1 cellular context compared by ENCODE assay signal in the genomic region with DNA sequence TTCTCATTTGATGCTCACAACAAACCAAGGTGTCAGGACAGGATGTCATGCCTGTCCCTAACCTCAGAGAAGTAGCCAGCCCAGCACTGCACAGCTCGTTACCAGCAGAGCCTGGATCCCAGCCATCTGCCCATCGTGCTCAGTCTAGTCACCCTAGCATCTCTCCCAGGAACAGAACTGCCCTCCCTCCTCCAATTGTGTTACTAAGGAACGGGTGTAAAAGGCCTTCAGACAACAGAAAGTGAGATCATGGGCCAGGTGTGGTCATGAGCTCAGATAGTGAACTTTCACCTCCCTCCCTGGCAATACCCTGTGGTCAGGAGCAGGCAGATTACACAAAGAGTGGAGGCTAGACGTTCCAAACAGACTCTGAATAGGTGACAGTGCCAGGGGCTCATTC.
TF ChIP-seq lines count a peak whose summit lies in the region.

No MANE protein-coding gene starts in this region.

TF ChIP-seq in HepG2, 621 proteins besides CTCF, POLR2A, EP300 and RAD21 (continued from another document and continues in another):
- TF ChIP-seq, protein P1, sequence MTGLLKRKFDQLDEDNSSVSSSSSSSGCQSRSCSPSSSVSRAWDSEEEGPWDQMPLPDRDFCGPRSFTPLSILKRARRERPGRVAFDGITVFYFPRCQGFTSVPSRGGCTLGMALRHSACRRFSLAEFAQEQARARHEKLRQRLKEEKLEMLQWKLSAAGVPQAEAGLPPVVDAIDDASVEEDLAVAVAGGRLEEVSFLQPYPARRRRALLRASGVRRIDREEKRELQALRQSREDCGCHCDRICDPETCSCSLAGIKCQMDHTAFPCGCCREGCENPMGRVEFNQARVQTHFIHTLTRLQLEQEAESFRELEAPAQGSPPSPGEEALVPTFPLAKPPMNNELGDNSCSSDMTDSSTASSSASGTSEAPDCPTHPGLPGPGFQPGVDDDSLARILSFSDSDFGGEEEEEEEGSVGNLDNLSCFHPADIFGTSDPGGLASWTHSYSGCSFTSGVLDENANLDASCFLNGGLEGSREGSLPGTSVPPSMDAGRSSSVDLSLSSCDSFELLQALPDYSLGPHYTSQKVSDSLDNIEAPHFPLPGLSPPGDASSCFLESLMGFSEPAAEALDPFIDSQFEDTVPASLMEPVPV (CRISPR knock-in tag; IDR thresholded peaks at IDR 0.05): no peak
- TF ChIP-seq, protein P2, sequence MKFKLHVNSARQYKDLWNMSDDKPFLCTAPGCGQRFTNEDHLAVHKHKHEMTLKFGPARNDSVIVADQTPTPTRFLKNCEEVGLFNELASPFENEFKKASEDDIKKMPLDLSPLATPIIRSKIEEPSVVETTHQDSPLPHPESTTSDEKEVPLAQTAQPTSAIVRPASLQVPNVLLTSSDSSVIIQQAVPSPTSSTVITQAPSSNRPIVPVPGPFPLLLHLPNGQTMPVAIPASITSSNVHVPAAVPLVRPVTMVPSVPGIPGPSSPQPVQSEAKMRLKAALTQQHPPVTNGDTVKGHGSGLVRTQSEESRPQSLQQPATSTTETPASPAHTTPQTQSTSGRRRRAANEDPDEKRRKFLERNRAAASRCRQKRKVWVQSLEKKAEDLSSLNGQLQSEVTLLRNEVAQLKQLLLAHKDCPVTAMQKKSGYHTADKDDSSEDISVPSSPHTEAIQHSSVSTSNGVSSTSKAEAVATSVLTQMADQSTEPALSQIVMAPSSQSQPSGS (CRISPR knock-in tag; IDR thresholded peaks at IDR 0.05): no peak
- TF ChIP-seq TCF12 (IDR thresholded peaks at IDR 0.05): no peak
- no peak for TF ChIP-seq TCF12 (CRISPR knock-in tag; IDR thresholded peaks at IDR 0.05)
- TF ChIP-seq, protein P3, sequence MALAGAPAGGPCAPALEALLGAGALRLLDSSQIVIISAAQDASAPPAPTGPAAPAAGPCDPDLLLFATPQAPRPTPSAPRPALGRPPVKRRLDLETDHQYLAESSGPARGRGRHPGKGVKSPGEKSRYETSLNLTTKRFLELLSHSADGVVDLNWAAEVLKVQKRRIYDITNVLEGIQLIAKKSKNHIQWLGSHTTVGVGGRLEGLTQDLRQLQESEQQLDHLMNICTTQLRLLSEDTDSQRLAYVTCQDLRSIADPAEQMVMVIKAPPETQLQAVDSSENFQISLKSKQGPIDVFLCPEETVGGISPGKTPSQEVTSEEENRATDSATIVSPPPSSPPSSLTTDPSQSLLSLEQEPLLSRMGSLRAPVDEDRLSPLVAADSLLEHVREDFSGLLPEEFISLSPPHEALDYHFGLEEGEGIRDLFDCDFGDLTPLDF (CRISPR knock-in tag; IDR thresholded peaks at IDR 0.05): no peak
- 0 out of 2 replicates have a peak, but pooled peaks have one; percentile 27 for TF ChIP-seq IRF2 (CRISPR knock-in tag; IDR thresholded peaks at IDR 0.05)
- no peak for TF ChIP-seq MEIS1 (CRISPR knock-in tag; IDR thresholded peaks at IDR 0.05; ENCODE audit: borderline replicate concordance)
- TF ChIP-seq NR2F1 (CRISPR knock-in tag; IDR thresholded peaks at IDR 0.05): no peak
- 0 out of 2 replicates have a peak, but pooled peaks have one; percentile 7 for TF ChIP-seq ELF3 (CRISPR knock-in tag; IDR thresholded peaks at IDR 0.05)
- TF ChIP-seq, protein P4, sequence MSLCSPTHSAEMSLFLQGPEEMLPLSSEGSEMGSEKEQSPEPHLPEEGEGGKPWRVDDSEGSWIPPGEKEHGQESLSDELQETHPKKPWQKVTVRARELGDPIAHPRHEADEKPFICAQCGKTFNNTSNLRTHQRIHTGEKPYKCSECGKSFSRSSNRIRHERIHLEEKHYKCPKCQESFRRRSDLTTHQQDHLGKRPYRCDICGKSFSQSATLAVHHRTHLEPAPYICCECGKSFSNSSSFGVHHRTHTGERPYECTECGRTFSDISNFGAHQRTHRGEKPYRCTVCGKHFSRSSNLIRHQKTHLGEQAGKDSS (CRISPR knock-in tag; IDR thresholded peaks at IDR 0.05; ENCODE audit: borderline replicate concordance, low read depth): no peak
- TF ChIP-seq JUND (CRISPR knock-in tag; IDR thresholded peaks at IDR 0.05): no peak
- TF ChIP-seq, protein P5, sequence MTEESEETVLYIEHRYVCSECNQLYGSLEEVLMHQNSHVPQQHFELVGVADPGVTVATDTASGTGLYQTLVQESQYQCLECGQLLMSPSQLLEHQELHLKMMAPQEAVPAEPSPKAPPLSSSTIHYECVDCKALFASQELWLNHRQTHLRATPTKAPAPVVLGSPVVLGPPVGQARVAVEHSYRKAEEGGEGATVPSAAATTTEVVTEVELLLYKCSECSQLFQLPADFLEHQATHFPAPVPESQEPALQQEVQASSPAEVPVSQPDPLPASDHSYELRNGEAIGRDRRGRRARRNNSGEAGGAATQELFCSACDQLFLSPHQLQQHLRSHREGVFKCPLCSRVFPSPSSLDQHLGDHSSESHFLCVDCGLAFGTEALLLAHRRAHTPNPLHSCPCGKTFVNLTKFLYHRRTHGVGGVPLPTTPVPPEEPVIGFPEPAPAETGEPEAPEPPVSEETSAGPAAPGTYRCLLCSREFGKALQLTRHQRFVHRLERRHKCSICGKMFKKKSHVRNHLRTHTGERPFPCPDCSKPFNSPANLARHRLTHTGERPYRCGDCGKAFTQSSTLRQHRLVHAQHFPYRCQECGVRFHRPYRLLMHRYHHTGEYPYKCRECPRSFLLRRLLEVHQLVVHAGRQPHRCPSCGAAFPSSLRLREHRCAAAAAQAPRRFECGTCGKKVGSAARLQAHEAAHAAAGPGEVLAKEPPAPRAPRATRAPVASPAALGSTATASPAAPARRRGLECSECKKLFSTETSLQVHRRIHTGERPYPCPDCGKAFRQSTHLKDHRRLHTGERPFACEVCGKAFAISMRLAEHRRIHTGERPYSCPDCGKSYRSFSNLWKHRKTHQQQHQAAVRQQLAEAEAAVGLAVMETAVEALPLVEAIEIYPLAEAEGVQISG (CRISPR knock-in tag; IDR thresholded peaks at IDR 0.05): no peak
- TF ChIP-seq, protein P6, sequence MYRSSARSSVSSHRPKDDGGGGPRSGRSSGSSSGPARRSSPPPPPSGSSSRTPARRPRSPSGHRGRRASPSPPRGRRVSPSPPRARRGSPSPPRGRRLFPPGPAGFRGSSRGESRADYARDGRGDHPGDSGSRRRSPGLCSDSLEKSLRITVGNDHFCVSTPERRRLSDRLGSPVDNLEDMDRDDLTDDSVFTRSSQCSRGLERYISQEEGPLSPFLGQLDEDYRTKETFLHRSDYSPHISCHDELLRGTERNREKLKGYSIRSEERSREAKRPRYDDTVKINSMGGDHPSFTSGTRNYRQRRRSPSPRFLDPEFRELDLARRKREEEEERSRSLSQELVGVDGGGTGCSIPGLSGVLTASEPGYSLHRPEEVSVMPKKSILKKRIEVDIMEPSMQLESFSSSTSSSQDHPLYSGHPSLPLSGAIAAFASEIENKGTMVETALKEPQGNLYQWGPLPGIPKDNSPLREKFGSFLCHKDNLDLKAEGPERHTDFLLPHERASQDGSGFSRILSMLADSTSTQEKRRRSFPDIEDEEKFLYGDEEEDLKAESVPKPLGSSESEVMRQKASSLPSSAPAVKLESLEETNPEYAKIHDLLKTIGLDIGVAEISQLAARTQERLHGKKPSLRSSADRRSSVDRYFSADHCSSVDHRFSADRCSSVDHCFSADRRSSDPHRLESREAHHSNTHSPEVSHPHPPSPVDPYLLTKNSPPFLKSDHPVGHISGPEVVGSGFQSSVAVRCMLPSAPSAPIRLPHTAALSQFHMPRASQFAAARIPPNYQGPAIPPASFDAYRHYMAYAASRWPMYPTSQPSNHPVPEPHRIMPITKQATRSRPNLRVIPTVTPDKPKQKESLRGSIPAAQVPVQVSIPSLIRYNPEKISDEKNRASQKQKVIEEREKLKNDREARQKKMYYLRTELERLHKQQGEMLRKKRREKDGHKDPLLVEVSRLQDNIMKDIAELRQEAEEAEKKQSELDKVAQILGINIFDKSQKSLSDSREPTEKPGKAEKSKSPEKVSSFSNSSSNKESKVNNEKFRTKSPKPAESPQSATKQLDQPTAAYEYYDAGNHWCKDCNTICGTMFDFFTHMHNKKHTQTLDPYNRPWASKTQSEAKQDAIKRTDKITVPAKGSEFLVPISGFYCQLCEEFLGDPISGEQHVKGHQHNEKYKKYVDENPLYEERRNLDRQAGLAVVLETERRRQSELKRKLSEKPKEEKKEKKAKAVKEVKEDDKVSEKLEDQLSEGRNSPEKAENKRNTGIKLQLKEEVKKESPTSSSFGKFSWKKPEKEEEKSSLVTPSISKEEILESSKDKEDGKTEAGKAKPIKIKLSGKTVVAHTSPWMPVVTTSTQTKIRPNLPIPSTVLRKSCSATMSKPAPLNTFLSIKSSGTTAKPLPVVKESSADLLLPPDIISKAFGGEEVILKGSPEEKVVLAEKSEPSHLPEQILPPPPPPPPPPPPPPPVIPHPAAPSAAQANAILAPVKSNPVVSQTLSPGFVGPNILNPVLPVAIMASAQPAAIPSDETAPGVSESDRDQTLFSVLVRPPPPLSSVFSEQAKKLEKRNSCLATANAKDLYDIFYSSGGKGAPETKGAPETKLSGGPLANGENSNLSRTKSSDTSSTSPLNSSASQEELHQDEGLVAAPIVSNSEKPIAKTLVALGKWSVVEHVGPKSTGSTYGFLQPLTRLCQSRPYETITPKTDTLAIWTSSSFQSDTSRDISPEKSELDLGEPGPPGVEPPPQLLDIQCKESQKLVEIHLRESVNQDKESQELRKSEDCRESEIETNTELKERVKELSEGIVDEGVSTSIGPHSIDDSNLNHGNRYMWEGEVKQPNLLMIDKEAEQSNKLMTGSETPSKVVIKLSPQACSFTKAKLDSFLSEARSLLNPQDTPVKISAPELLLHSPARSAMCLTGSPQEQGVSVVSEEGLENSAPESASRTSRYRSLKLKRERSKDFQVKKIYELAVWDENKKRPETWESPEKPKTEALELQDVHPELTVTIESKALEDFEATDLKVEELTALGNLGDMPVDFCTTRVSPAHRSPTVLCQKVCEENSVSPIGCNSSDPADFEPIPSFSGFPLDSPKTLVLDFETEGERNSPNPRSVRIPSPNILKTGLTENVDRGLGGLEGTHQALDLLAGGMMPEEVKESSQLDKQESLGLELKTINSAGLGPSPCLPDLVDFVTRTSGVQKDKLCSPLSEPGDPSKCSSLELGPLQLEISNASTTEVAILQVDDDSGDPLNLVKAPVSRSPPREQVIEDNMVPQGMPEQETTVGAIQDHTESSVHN (CRISPR knock-in tag; IDR thresholded peaks at IDR 0.05): no peak
- no peak for TF ChIP-seq IRX3 (CRISPR knock-in tag; IDR thresholded peaks at IDR 0.05; ENCODE audit: borderline replicate concordance, low read depth)
- TF ChIP-seq FOXM1 (CRISPR knock-in tag; IDR thresholded peaks at IDR 0.05): no peak
- TF ChIP-seq HHEX (CRISPR knock-in tag; IDR thresholded peaks at IDR 0.05): no peak
- TF ChIP-seq, protein P7, sequence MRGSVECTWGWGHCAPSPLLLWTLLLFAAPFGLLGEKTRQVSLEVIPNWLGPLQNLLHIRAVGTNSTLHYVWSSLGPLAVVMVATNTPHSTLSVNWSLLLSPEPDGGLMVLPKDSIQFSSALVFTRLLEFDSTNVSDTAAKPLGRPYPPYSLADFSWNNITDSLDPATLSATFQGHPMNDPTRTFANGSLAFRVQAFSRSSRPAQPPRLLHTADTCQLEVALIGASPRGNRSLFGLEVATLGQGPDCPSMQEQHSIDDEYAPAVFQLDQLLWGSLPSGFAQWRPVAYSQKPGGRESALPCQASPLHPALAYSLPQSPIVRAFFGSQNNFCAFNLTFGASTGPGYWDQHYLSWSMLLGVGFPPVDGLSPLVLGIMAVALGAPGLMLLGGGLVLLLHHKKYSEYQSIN (CRISPR knock-in tag; IDR thresholded peaks at IDR 0.05; ENCODE audit: borderline replicate concordance): no peak
- no peak for TF ChIP-seq ERF (CRISPR knock-in tag; IDR thresholded peaks at IDR 0.05)
- TF ChIP-seq ZNF382 (CRISPR knock-in tag; IDR thresholded peaks at IDR 0.05; ENCODE audit: borderline replicate concordance): no peak
- TF ChIP-seq SMYD3 (CRISPR knock-in tag; IDR thresholded peaks at IDR 0.05): no peak
- 0 out of 2 replicates have a peak, but pooled peaks have one; percentile 24 for TF ChIP-seq SAP130 (CRISPR knock-in tag; IDR thresholded peaks at IDR 0.05; ENCODE audit: low read depth)
- TF ChIP-seq RARA (CRISPR knock-in tag; IDR thresholded peaks at IDR 0.05): peak; percentile 40
- TF ChIP-seq, protein P8, sequence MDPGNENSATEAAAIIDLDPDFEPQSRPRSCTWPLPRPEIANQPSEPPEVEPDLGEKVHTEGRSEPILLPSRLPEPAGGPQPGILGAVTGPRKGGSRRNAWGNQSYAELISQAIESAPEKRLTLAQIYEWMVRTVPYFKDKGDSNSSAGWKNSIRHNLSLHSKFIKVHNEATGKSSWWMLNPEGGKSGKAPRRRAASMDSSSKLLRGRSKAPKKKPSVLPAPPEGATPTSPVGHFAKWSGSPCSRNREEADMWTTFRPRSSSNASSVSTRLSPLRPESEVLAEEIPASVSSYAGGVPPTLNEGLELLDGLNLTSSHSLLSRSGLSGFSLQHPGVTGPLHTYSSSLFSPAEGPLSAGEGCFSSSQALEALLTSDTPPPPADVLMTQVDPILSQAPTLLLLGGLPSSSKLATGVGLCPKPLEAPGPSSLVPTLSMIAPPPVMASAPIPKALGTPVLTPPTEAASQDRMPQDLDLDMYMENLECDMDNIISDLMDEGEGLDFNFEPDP (CRISPR knock-in tag; conservative IDR thresholded peaks at IDR 0.05): no peak
- TF ChIP-seq FOXC1 (CRISPR knock-in tag; IDR thresholded peaks at IDR 0.05; ENCODE audit: borderline replicate concordance): no peak
- no peak for TF ChIP-seq FOXJ3 (CRISPR knock-in tag; IDR thresholded peaks at IDR 0.05; ENCODE audit: borderline replicate concordance)
- TF ChIP-seq FOXA3 (CRISPR knock-in tag; IDR thresholded peaks at IDR 0.05): 0 out of 2 replicates have a peak, but pooled peaks have one; percentile 7
- no peak for TF ChIP-seq RBM39 (IDR thresholded peaks at IDR 0.05; ENCODE audit: low read depth, low read length, poor library complexity, severe bottlenecking)
- TF ChIP-seq NR2C2 (CRISPR knock-in tag; IDR thresholded peaks at IDR 0.05; ENCODE audit: borderline replicate concordance): peak; percentile 78
- TF ChIP-seq RXRA (CRISPR knock-in tag; IDR thresholded peaks at IDR 0.05): peak; percentile 36; the same call in 1 of the 2 replicates
- no peak for TF ChIP-seq PRPF4 (IDR thresholded peaks at IDR 0.05; ENCODE audit: low read depth, low read length, poor library complexity, severe bottlenecking)
- no peak for TF ChIP-seq XRCC5 (optimal IDR thresholded peaks at IDR 0.05; ENCODE audit: low read length)
- peak; percentile 63; the same call in 1 of the 2 replicates for TF ChIP-seq MAZ (IDR thresholded peaks at IDR 0.05; ENCODE audit: borderline replicate concordance, low read depth, low read length)
- TF ChIP-seq MAZ (CRISPR knock-in tag; IDR thresholded peaks at IDR 0.05; ENCODE audit: low read depth): no peak
- no peak for TF ChIP-seq NFATC3 (CRISPR knock-in tag; IDR thresholded peaks at IDR 0.05)
- TF ChIP-seq KDM5B (CRISPR knock-in tag; IDR thresholded peaks at IDR 0.05; ENCODE audit: borderline replicate concordance): no peak
- 0 out of 3 replicates have a peak, but pooled peaks have one; percentile 9 for TF ChIP-seq MXI1 (IDR thresholded peaks at IDR 0.05; ENCODE audit: borderline replicate concordance, low read depth, low read length)
- TF ChIP-seq SMAD9 (CRISPR knock-in tag; IDR thresholded peaks at IDR 0.05): no peak
- TF ChIP-seq ZNF44 (CRISPR knock-in tag; IDR thresholded peaks at IDR 0.05): no peak
- TF ChIP-seq ZNF644 (CRISPR knock-in tag; IDR thresholded peaks at IDR 0.05; ENCODE audit: low read depth): no peak
- no peak for TF ChIP-seq SRF (IDR thresholded peaks at IDR 0.05; ENCODE audit: low read depth, low read length)
